ENCODE assay signal across 22 cellular contexts in the genomic region with DNA sequence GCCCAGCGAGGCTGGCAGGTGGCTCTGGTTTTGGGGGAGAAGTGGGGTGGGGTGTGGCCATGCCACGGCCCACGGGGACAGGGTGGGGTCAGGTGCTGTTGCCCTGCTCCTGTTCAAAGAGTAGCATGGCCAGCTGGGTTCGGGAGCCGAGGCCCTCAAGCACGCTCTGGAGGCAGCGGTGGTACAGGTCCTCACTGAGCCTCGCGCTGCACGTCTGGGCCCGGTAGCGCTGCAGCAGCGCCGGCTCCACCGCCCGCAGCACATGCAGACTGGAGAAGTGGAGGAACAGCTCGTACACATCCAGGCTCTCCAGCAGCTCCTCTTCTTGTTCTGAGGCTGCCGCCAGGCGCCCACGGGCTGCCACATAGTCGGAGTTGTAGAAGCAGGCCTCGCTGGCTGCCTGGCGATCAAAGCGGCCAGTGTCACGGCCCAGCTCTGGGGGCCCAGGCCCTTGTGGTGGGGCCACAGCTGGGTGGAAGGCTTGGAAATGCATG. TPM values are rescaled to one million over a fixed set of nuclear protein-coding genes. Genes with fewer than 3 reads are reported as not detected.
DNase-seq lines count a peak whose midpoint lies in the region; ATAC-seq, FAIRE-seq and TF ChIP-seq lines count a peak whose summit lies in the region.
"Had no signal": no experiment of that assay in that cellular context is flagged by ENCODE, and none has a peak within 500 bp of the region (broad histone marks: within the 10 kb centered on the region; RNA-seq: fewer than 3 reads in every experiment).

No MANE protein-coding gene starts in this region.

- FAIRE-seq in astrocyte (lab: Jason Lieb, UNC), result no peak
- FAIRE-seq: GM12878, GM19239 had no signal

- H3K18ac ChIP-seq in IMR-90 (ENCODE audit: low read depth, low read length), result no peak overlapping the region
- no peak overlapping the region for H3K18ac ChIP-seq in mesenchymal stem cell (ENCODE audit: low read depth in 1 of 2, low read length in 2 of 2)

- dilution Hi-C loops in IMR-90 (cut with HindIII; ENCODE audit: low sequenced_read_pairs, unreplicated experiment), result no loop called here

- peak overlapping the region; percentile 40 for H3K4me3 Mint-ChIP-seq in astrocyte (ENCODE audit: unreplicated experiment)
- H3K4me3 Mint-ChIP-seq: CD8-positive, alpha-beta T cell had no signal

- H3K27ac ChIP-seq in IMR-90 (ENCODE audit: insufficient read depth, low read length) (no peak overlapping the region), astrocyte (ENCODE audit: low read depth, low read length) (no peak overlapping the region), mesenchymal stem cell (ENCODE audit: low read length, poor library complexity, severe bottlenecking) (no peak overlapping the region), stomach (no peak overlapping the region)
- H3K27ac ChIP-seq: BLaER1 treated with 17β-estradiol and CSF1 and Interleukin-3, amounts not matched to agents 10 nM and 100 nM; GM23248; KMS-11 had no signal

- H3K14ac ChIP-seq in IMR-90 (replicated peaks; ENCODE audit: low read depth, low read length) (no peak overlapping the region), mesenchymal stem cell (ENCODE audit: low read length in 2 of 2) (no peak overlapping the region)

- H2BK20ac ChIP-seq in IMR-90 (ENCODE audit: low read depth, low read length), result no peak overlapping the region

- H2BK5ac ChIP-seq in IMR-90 (ENCODE audit: low read depth, low read length, poor library complexity, severe bottlenecking), result no peak overlapping the region
- no peak overlapping the region for H2BK5ac ChIP-seq in mesenchymal stem cell (ENCODE audit: low read depth, low read length, poor library complexity, severe bottlenecking)

- H3K36me3 Mint-ChIP-seq in astrocyte (ENCODE audit: low read depth, unreplicated experiment), result peaks cover 7% of the 10 kb centered on the region

- no peak overlapping the region for H3K4me3 ChIP-seq in IMR-90 (ENCODE audit: insufficient read depth, low read depth, low read length)
- no peak overlapping the region for H3K4me3 ChIP-seq in astrocyte (ENCODE audit: insufficient read depth, low read depth, low read length)
- no peak overlapping the region for H3K4me3 ChIP-seq in mesenchymal stem cell (ENCODE audit: insufficient read depth in 1 of 2, low read depth in 1 of 2, low read length in 2 of 2)
- H3K4me3 ChIP-seq in stomach, result no peak overlapping the region
- H3K4me3 ChIP-seq: BLaER1 treated with 17β-estradiol and CSF1 and Interleukin-3, amounts not matched to agents 10 nM and 100 nM; GM12878; GM23248; HAP-1 had no signal

- 90% methylated on average over 22 of the region's 25 CpGs; no CpG with 5 or more reads in 1 of the 2 experiments for WGBS in IMR-90 (ENCODE audit: extremely low coverage in 2 of 2, insufficient read length in 1 of 2), 2 experiments
- 96% methylated on average over 25 of the region's 25 CpGs for WGBS in mesenchymal stem cell
- WGBS in stomach, 5 donors, result 78 to 92% (median 88%) methylated on average over 13 to 25 of the region's 25 CpGs

- no peak for TF ChIP-seq POLR2A in IMR-90 (IDR thresholded peaks at IDR 0.05; ENCODE audit: low read depth, low read length)
- no peak for TF ChIP-seq POLR2A in stomach (IDR thresholded peaks at IDR 0.05)

- H2AFZ ChIP-seq in IMR-90 (replicated peaks; ENCODE audit: low read length, poor library complexity) (peak overlapping the region; percentile 48), astrocyte (ENCODE audit: low read depth, low read length) (no peak overlapping the region), mesenchymal stem cell (ENCODE audit: low read depth, low read length) (no peak overlapping the region)
- H2AFZ ChIP-seq: GM23248 had no signal

- DNase-seq in IMR-90 (no peak), astrocyte (ENCODE audit: low read depth) (no peak), mesenchymal stem cell (no peak), NOMO-1 treated with dmso at 0.1 percent for 144 hours (lab: John Stamatoyannopoulos, UW; ENCODE audit: unreplicated experiment) (no peak), stomach (no peak), EL (no peak)
- DNase-seq: Calu3; GM23248; MV-4-11; NCI-H1694 treated with DMSO at 0.1 percent for 48 hours; NCI-H510A; NCI-H748 treated with DMSO at 0.1 percent for 48 hours; NK-92 treated with Interleukin-12 subunit alpha and Interleukin-12 subunit beta, amount 100 ng/mL, for 24 hours; OCI-M1; SHP77 treated with DMSO at 0.1 percent for 48 hours had no signal

- H2AK9ac ChIP-seq in IMR-90 (replicated peaks; ENCODE audit: low read depth, low read length, poor library complexity), result no peak overlapping the region

- no peak overlapping the region for H3K23ac ChIP-seq in IMR-90 (ENCODE audit: low read depth, low read length)
- H3K23ac ChIP-seq in mesenchymal stem cell (ENCODE audit: low read length in 2 of 2), result no peak overlapping the region

- H3K9ac ChIP-seq in IMR-90 (ENCODE audit: low read depth, low read length) (no peak overlapping the region), astrocyte (ENCODE audit: low read length) (peak overlapping the region; percentile 37), mesenchymal stem cell (ENCODE audit: low read length) (no peak overlapping the region)
- H3K9ac ChIP-seq: GM23248, KMS-11 had no signal

- peaks cover 26% of the 10 kb centered on the region for H3K36me3 ChIP-seq in IMR-90 (ENCODE audit: control insufficient read depth, insufficient read depth, low read length)
- peaks cover 13% of the 10 kb centered on the region for H3K36me3 ChIP-seq in astrocyte (ENCODE audit: insufficient read depth, low read length)
- H3K36me3 ChIP-seq in mesenchymal stem cell (ENCODE audit: control insufficient read depth in 1 of 2, insufficient read depth in 2 of 2, low read depth in 1 of 2, low read length in 2 of 2), result peaks cover 35 to 36% of the 10 kb centered on the region in 2 experiments
- peaks cover 19 to 34% (median 30%) of the 10 kb centered on the region in 4 donors for H3K36me3 ChIP-seq in stomach

- H4K91ac ChIP-seq in IMR-90 (ENCODE audit: insufficient read depth, low read depth, low read length), result no peak overlapping the region; the same call in 1 of the 2 replicates
- H4K91ac ChIP-seq in mesenchymal stem cell (ENCODE audit: low read length), result peak overlapping the region; percentile 32

- H3K4me2 ChIP-seq in IMR-90 (ENCODE audit: low read depth, low read length) (no peak overlapping the region), astrocyte (ENCODE audit: low read length) (peak overlapping the region; percentile 54), mesenchymal stem cell (ENCODE audit: low read length, poor library complexity, severe bottlenecking) (no peak overlapping the region)
- H3K4me2 ChIP-seq: KMS-11 had no signal

- no peaks in the 10 kb centered on the region for H3K9me3 ChIP-seq in IMR-90 (ENCODE audit: control insufficient read depth, insufficient read depth, low read length)
- no peaks in the 10 kb centered on the region for H3K9me3 ChIP-seq in astrocyte (ENCODE audit: insufficient read depth, low read depth, low read length)
- no peaks in the 10 kb centered on the region for H3K9me3 ChIP-seq in mesenchymal stem cell (ENCODE audit: control insufficient read depth, low read length)
- no peaks in the 10 kb centered on the region for H3K9me3 ChIP-seq in stomach
- H3K9me3 ChIP-seq: BLaER1 treated with 17β-estradiol and CSF1 and Interleukin-3, amounts not matched to agents 10 nM and 100 nM; HAP-1 had no signal

- no peak for TF ChIP-seq CTCF in IMR-90 (conservative IDR thresholded peaks at IDR 0.05; ENCODE audit: low read depth, low read length)
- no peak for TF ChIP-seq CTCF in astrocyte (IDR thresholded peaks at IDR 0.05; ENCODE audit: insufficient read depth, low read depth, low read length)
- no peak for TF ChIP-seq CTCF in stomach (IDR thresholded peaks at IDR 0.05)

- peaks cover 28% of the 10 kb centered on the region for H4K20me1 ChIP-seq in IMR-90 (ENCODE audit: insufficient read depth, low read length)
- H4K20me1 ChIP-seq in astrocyte (ENCODE audit: insufficient read depth, low read length), result peaks cover 56% of the 10 kb centered on the region

- in situ Hi-C loops in IMR-90 (cut with MboI; ENCODE audit: low sequenced_read_pairs), result no loop called here

- H3K27ac Mint-ChIP-seq in astrocyte (ENCODE audit: unreplicated experiment), result no peak overlapping the region
- H3K27ac Mint-ChIP-seq: CD8-positive, alpha-beta T cell had no signal

- no peak overlapping the region for H2BK12ac ChIP-seq in mesenchymal stem cell (ENCODE audit: low read length in 2 of 2)

- no peak overlapping the region for H2AK5ac ChIP-seq in IMR-90 (ENCODE audit: low read depth, low read length)
- peak overlapping the region; percentile 45 for H2AK5ac ChIP-seq in mesenchymal stem cell (ENCODE audit: low read length, severe bottlenecking)

- H4K5ac ChIP-seq in IMR-90 (ENCODE audit: low read depth, low read length), result no peak overlapping the region

- H4K8ac ChIP-seq in IMR-90 (ENCODE audit: low read depth in 2 of 2, low read length in 2 of 2) (no peak overlapping the region), mesenchymal stem cell (ENCODE audit: low read length) (peak overlapping the region; percentile 39)

- POLR2A ChIA-PET in IMR-90 (lab: Charles Lee; ENCODE audit: unreplicated experiment), result no interaction called here

- no peak for ATAC-seq in IMR-90 (ENCODE audit: low read depth)
- ATAC-seq: CD8-positive, alpha-beta T cell; GM12878 had no signal

- peaks cover 2% of the 10 kb centered on the region for H3K27me3 Mint-ChIP-seq in astrocyte (ENCODE audit: low read depth, unreplicated experiment)

- H3K79me1 ChIP-seq in IMR-90 (ENCODE audit: low read depth in 1 of 2, low read length in 2 of 2) (peaks cover 6 to 38% of the 10 kb centered on the region in 2 experiments; a peak in 3 of 4 replicates), mesenchymal stem cell (replicated peaks; ENCODE audit: low read length, poor library complexity, severe bottlenecking) (peaks cover 29% of the 10 kb centered on the region)

- intact Hi-C loops in IMR-90 (cut with micrococcal nuclease), result no loop called here
- intact Hi-C loops in stomach (cut with DNase I; ENCODE audit: low total_unique reads), result loop anchor here (10.0 kb wide), 1 partner anchor 135 kb away; no protein-coding TSS in a partner anchor

- CTCF ChIA-PET in IMR-90 (lab: Yijun Ruan, JAX), result no interaction called here

- H2BK120ac ChIP-seq in IMR-90 (ENCODE audit: low read depth, low read length) (no peak overlapping the region), mesenchymal stem cell (ENCODE audit: low read depth, low read length) (no peak overlapping the region)

- H3K4ac ChIP-seq in IMR-90 (ENCODE audit: low read depth, low read length) (no peak overlapping the region), mesenchymal stem cell (ENCODE audit: low read depth in 1 of 2, low read length in 2 of 2) (no peak overlapping the region)

- H3K4me1 Mint-ChIP-seq in astrocyte (ENCODE audit: low read depth, unreplicated experiment), result peaks cover 8% of the 10 kb centered on the region

- H3K4me1 ChIP-seq in IMR-90 (ENCODE audit: control insufficient read depth, insufficient read depth, low read length) (peaks cover 24% of the 10 kb centered on the region), astrocyte (ENCODE audit: insufficient read depth, low read length) (peaks cover 34% of the 10 kb centered on the region), mesenchymal stem cell (ENCODE audit: control insufficient read depth, insufficient read depth, low read depth, low read length) (peaks cover 47% of the 10 kb centered on the region), stomach (peaks cover 21 to 52% (median 39%) of the 10 kb centered on the region in 4 donors)

- no peaks in the 10 kb centered on the region for H3K9me3 Mint-ChIP-seq in astrocyte (ENCODE audit: unreplicated experiment)
- H3K9me3 Mint-ChIP-seq: CD8-positive, alpha-beta T cell had no signal

- H3K56ac ChIP-seq in IMR-90 (ENCODE audit: extremely low read depth, insufficient read depth, low read length), result no peak overlapping the region

- no peak for TF ChIP-seq RAD21 in IMR-90 (IDR thresholded peaks at IDR 0.05; ENCODE audit: low read length)

- H3K27me3 ChIP-seq in IMR-90 (ENCODE audit: control insufficient read depth, insufficient read depth, low read length) (no peaks in the 10 kb centered on the region; the same call in 1 of the 2 replicates), astrocyte (ENCODE audit: insufficient read depth, low read length) (no peaks in the 10 kb centered on the region), mesenchymal stem cell (ENCODE audit: control insufficient read depth in 1 of 2, insufficient read depth in 1 of 2, low read length in 2 of 2) (no peaks in the 10 kb centered on the region), stomach (peaks cover 0 to 22% (median 0%) of the 10 kb centered on the region in 3 donors)

- H3K79me2 ChIP-seq in astrocyte (ENCODE audit: insufficient read depth, low read length), result peaks cover 35% of the 10 kb centered on the region

- H2BK15ac ChIP-seq in IMR-90 (ENCODE audit: low read depth, low read length) (no peak overlapping the region), mesenchymal stem cell (ENCODE audit: low read depth, poor library complexity, severe bottlenecking) (no peak overlapping the region)

- no peak for TF ChIP-seq EP300 in stomach (IDR thresholded peaks at IDR 0.05)

- H3K9me1 ChIP-seq in IMR-90 (ENCODE audit: insufficient read depth, low read length), result peaks cover 2% of the 10 kb centered on the region; the same call in 1 of the 2 replicates

- BruUV-seq in IMR-90 (replicated peaks; lab: Mats Ljungman, UMichigan), result TSS peak; percentile 69

RNA-seq across cellular contexts. Expression of a gene that starts 4.3 kb away (rescaled TPM):
- total RNA-seq in IMR-90 (2012; rRNA removed) (24.0 and 27.2 TPM in 2 replicates), astrocyte (151 and 163 TPM in 2 replicates), stomach (100 to 1,000 TPM in 1 of 5 donors, 10 to 100 TPM in 4; 28.0 to 119 (median 83.4) TPM)
- polyA plus RNA-seq in IMR-90 (2012; rRNA removed) (115 and 147 TPM in 2 replicates), stomach (10 to 100 TPM; 10.8 to 32.9 (median 27.2) TPM)
- 108 and 204 TPM in 2 replicates for polyA plus RNA-seq in IMR-90 (2012; cell fraction: cytosol; rRNA removed)
- polyA plus RNA-seq in IMR-90 (2012; cell fraction: nucleus; rRNA removed; ENCODE audit: low replicate concordance), result 37.3 and 118 TPM in 2 replicates
- polyA plus RNA-seq in mesenchymal stem cell (2013, experiment 1 of 2), result 134 TPM
- polyA plus RNA-seq in mesenchymal stem cell (2013, experiment 2 of 2), result 133 TPM

RNA-seq across cellular contexts. Expression of a gene that starts 4.5 kb away (rescaled TPM):
- total RNA-seq in IMR-90 (2012; rRNA removed) (under 0.01 and 0.18 TPM in 2 replicates), astrocyte (3.8 TPM in 2 replicates), stomach (1 to 10 TPM in 2 of 5 donors, under 1 TPM in 1, not detected in 2; 0.92 to 7.5 (median 2.7) TPM)
- polyA plus RNA-seq in IMR-90 (2012; rRNA removed) (2.2 and 3.0 TPM in 2 replicates), stomach (1 to 10 TPM; 1.4 to 4.7 (median 2.1) TPM)
- 0.81 and 1.3 TPM in 2 replicates for polyA plus RNA-seq in IMR-90 (2012; cell fraction: cytosol; rRNA removed)
- polyA plus RNA-seq in IMR-90 (2012; cell fraction: nucleus; rRNA removed; ENCODE audit: low replicate concordance), result 20.2 and 40.5 TPM in 2 replicates
- polyA plus RNA-seq in mesenchymal stem cell (2013, experiment 1 of 2), result 1.5 TPM
- 1.3 TPM for polyA plus RNA-seq in mesenchymal stem cell (2013, experiment 2 of 2)

RNA-seq across cellular contexts. Expression of a gene that starts 25.1 kb away (rescaled TPM):
- total RNA-seq in IMR-90 (2012; rRNA removed) (not detected in 2 replicates), astrocyte (0.39 and 0.70 TPM in 2 replicates), stomach (10 to 100 TPM in 1 of 5 donors, 1 to 10 TPM in 1, not detected in 3; 2.0 to 11.0 TPM)
- polyA plus RNA-seq in IMR-90 (2012; rRNA removed) (0.10 TPM in 1 of 2 replicates, not detected in the other), stomach (not detected)
- polyA plus RNA-seq in IMR-90 (2012; cell fraction: cytosol; rRNA removed), result not detected in 2 replicates
- polyA plus RNA-seq in IMR-90 (2012; cell fraction: nucleus; rRNA removed; ENCODE audit: low replicate concordance), result 0.16 and 0.33 TPM in 2 replicates
- not detected for polyA plus RNA-seq in mesenchymal stem cell (2013, experiment 1 of 2)
- not detected for polyA plus RNA-seq in mesenchymal stem cell (2013, experiment 2 of 2)
- total RNA-seq: GM12878 had no signal
- polyA plus RNA-seq: GM23248 had no signal

RNA-seq across cellular contexts. Expression of a gene that starts 32.0 kb away (rescaled TPM):
- 21.4 and 21.5 TPM in 2 replicates for total RNA-seq in IMR-90 (2012; rRNA removed)
- polyA plus RNA-seq in IMR-90 (2012; rRNA removed), result 51.2 and 51.8 TPM in 2 replicates
- 55.5 and 61.7 TPM in 2 replicates for polyA plus RNA-seq in IMR-90 (2012; cell fraction: cytosol; rRNA removed)
- 203 and 301 TPM in 2 replicates for polyA plus RNA-seq in IMR-90 (2012; cell fraction: nucleus; rRNA removed; ENCODE audit: low replicate concordance)
- total RNA-seq in astrocyte, result 77.5 and 88.1 TPM in 2 replicates
- 19.4 TPM for polyA plus RNA-seq in mesenchymal stem cell (2013, experiment 1 of 2)
- 20.0 TPM for polyA plus RNA-seq in mesenchymal stem cell (2013, experiment 2 of 2)
- 10 to 100 TPM; 19.8 to 55.4 (median 47.1) TPM for total RNA-seq in stomach
- 10 to 100 TPM; 30.3 to 62.1 (median 31.9) TPM for polyA plus RNA-seq in stomach

RNA-seq across cellular contexts. Expression of a gene that starts 32.8 kb away (rescaled TPM):
- total RNA-seq in IMR-90 (2012; rRNA removed) (not detected in 2 replicates), astrocyte (0.52 and 0.99 TPM in 2 replicates), stomach (1 to 10 TPM in 1 of 5 donors, not detected in 4; 1.8 TPM)
- polyA plus RNA-seq in IMR-90 (2012; rRNA removed) (0.80 and 0.96 TPM in 2 replicates), stomach (under 1 TPM in 1 of 3 donors, not detected in 2; 0.63 TPM)
- 0.16 and 0.26 TPM in 2 replicates for polyA plus RNA-seq in IMR-90 (2012; cell fraction: cytosol; rRNA removed)
- polyA plus RNA-seq in IMR-90 (2012; cell fraction: nucleus; rRNA removed; ENCODE audit: low replicate concordance), result 5.6 and 14.6 TPM in 2 replicates
- polyA plus RNA-seq in mesenchymal stem cell (2013, experiment 1 of 2), result 0.30 TPM
- 0.18 TPM for polyA plus RNA-seq in mesenchymal stem cell (2013, experiment 2 of 2)
- total RNA-seq: A673; CD8-positive, alpha-beta T cell; GM12878 had no signal
- polyA plus RNA-seq: GM12878 had no signal
